In the genomic region with DNA sequence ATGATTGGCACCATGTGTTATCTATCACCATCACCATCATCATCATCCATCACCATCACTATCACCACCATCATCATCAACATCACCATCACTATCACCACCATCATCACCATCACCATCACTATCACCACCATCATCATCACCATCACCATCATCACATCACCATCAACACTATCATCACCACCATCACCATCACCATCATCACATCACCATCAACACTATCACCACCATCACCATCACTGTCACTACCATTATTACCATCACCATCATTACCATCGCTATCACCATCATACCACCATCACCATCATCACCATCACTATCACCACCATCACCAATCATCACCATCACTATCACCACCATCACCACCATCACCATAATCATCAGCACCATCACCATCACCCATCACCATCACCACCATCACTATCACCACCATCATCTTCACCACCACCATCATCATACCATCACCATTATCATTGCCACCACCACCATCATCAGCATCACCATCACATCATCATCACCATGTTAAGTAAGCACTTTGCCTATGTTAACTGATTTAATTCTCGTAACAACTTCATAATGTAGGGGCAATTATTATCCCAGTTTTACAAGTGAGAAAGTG, we compare ENCODE assay signal across 29 cellular contexts.
"Had no signal": no experiment of that assay in that cellular context is flagged by ENCODE, and none has a peak within 500 bp of the region (broad histone marks: within the 10 kb centered on the region; RNA-seq: fewer than 3 reads in every experiment).

No MANE protein-coding gene starts in this region.

- FAIRE-seq: TTC549 had no signal

- H3K4me3 Mint-ChIP-seq: activated B cell treated with CpG ODN at 0.5 μM for 24 hours; activated CD4-positive, alpha-beta T cell treated with anti-CD3 and anti-CD28 coated beads, Interleukin-2, amount 10 ng/mL, durations not matched to agents 24 days and 14 days; activated CD8-positive, alpha-beta memory T cell treated with anti-CD3 and anti-CD28 coated beads, Interleukin-2, amount 10 ng/mL, durations not matched to agents 7 days and 5 days; activated naive CD4-positive, alpha-beta T cell treated with anti-CD3 and anti-CD28 coated beads, Interleukin-2, amount 50 U/mL, for 24 hours; activated T-cell treated with anti-CD3 and anti-CD28 coated beads, Interleukin-2, amount 50 U/mL, for 24 hours; activated T-helper 1 cell treated with anti-CD3 and anti-CD28 coated beads, Interleukin-12 subunit alpha, Interleukin-12 subunit beta, Interleukin-2, Interleukin-4 antibody, amounts not matched to agents 30 ng/mL and 10 ng/mL and 1 ng/mL, durations not matched to agents 14 hours and 24 hours and 36 hours; central memory CD8-positive, alpha-beta T cell; T-cell had no signal

- H3K9me3 ChIP-seq: breast epithelium had no signal

- H3K27ac Mint-ChIP-seq: activated B cell treated with CpG ODN at 0.5 μM for 24 hours; activated CD4-positive, alpha-beta T cell treated with anti-CD3 and anti-CD28 coated beads, Interleukin-2, amount 10 ng/mL, durations not matched to agents 24 days and 14 days; activated CD8-positive, alpha-beta memory T cell treated with anti-CD3 and anti-CD28 coated beads, Interleukin-2, amount 10 ng/mL, durations not matched to agents 7 days and 5 days; activated naive CD4-positive, alpha-beta T cell treated with anti-CD3 and anti-CD28 coated beads, Interleukin-2, amount 50 U/mL, for 24 hours; activated T-cell treated with anti-CD3 and anti-CD28 coated beads, Interleukin-2, amount 50 U/mL, for 24 hours; activated T-helper 1 cell treated with anti-CD3 and anti-CD28 coated beads, Interleukin-12 subunit alpha, Interleukin-12 subunit beta, Interleukin-2, Interleukin-4 antibody, amounts not matched to agents 30 ng/mL and 10 ng/mL and 1 ng/mL, durations not matched to agents 14 hours and 24 hours and 36 hours; T-cell had no signal

- H3K4me3 ChIP-seq: breast epithelium, SK-N-MC had no signal

- H3K36me3 ChIP-seq: breast epithelium had no signal

- H3K9me3 Mint-ChIP-seq: activated naive CD4-positive, alpha-beta T cell treated with anti-CD3 and anti-CD28 coated beads, Interleukin-2, amount 50 U/mL, for 24 hours had no signal

- DNase-seq: activated B cell treated with CpG ODN at 0.5 μM for 24 hours; activated CD4-positive, alpha-beta T cell treated with anti-CD3 and anti-CD28 coated beads for 1 hour; activated CD4-positive, alpha-beta T cell treated with anti-CD3 and anti-CD28 coated beads, Interleukin-2, amount 10 ng/mL, durations not matched to agents 24 days and 14 days; activated CD4-positive, alpha-beta T cell treated with anti-CD3 and anti-CD28 coated beads, Interleukin-2, amount 50 U/mL, for 48 hours; activated effector memory CD4-positive, alpha-beta T cell treated with Interleukin-2 at 50 U/mL for 16 hours; activated naive CD4-positive, alpha-beta T cell; activated T-cell treated with anti-CD3 and anti-CD28 coated beads, Interleukin-2, amount 50 U/mL, for 24 hours; aorta; NCI-H1092; NCI-H1417; NCI-H1694 treated with DMSO at 0.1 percent for 48 hours; NCI-H2029 treated with DMSO at 0.1 percent for 48 hours; NCI-H345; NCI-H510A; NCI-H69; NK-92 treated with Interleukin-12 subunit alpha and Interleukin-12 subunit beta, amount 100 ng/mL, for 24 hours; OCI-M1; RPMI8226; T-cell; T1000 had no signal

- H3K27me3 ChIP-seq: breast epithelium had no signal

- H3K4me1 Mint-ChIP-seq: activated B cell treated with CpG ODN at 0.5 μM for 24 hours; activated CD4-positive, alpha-beta T cell treated with anti-CD3 and anti-CD28 coated beads, Interleukin-2, amount 10 ng/mL, durations not matched to agents 24 days and 14 days; activated naive CD4-positive, alpha-beta T cell treated with anti-CD3 and anti-CD28 coated beads, Interleukin-2, amount 50 U/mL, for 24 hours; central memory CD8-positive, alpha-beta T cell; T-cell had no signal

- H3K27me3 Mint-ChIP-seq: activated B cell treated with CpG ODN at 0.5 μM for 24 hours; activated CD4-positive, alpha-beta T cell treated with anti-CD3 and anti-CD28 coated beads, Interleukin-2, amount 10 ng/mL, durations not matched to agents 24 days and 14 days; activated CD8-positive, alpha-beta memory T cell treated with anti-CD3 and anti-CD28 coated beads, Interleukin-2, amount 10 ng/mL, durations not matched to agents 7 days and 5 days; activated naive CD4-positive, alpha-beta T cell treated with anti-CD3 and anti-CD28 coated beads, Interleukin-2, amount 50 U/mL, for 24 hours; activated T-cell treated with anti-CD3 and anti-CD28 coated beads, Interleukin-2, amount 50 U/mL, for 24 hours; central memory CD8-positive, alpha-beta T cell had no signal

- H3K4me1 ChIP-seq: breast epithelium had no signal

- ATAC-seq: activated CD8-positive, alpha-beta memory T cell treated with anti-CD3 and anti-CD28 coated beads, Interleukin-2, amount 10 ng/mL, durations not matched to agents 7 days and 5 days; Panc1; Right ventricle myocardium inferior; T-cell had no signal

- H3K27ac ChIP-seq: breast epithelium, SK-N-MC had no signal
